11 cellular contexts compared by ENCODE assay signal in the genomic region with DNA sequence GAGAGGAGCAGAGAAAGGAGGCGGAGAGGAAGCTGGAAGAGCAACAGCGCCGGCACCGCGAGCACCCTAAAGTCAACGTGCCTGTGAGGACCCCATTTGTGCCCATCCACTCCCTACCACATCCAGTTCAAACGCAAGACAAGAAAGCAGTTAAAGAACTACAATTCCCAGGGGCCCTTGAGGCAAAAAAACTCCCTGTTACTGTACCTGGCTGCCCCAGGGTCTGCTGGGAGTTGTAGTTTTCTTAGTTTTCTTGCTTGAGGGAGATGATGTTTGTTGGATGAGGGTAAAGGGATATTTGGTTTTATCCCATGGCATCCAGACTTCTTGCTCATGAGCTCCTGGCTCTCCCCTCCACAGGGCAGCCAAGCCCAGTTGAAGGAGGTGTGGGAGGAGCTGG. TPM values are rescaled to one million over a fixed set of nuclear protein-coding genes. Genes with fewer than 3 reads are reported as not detected.
DNase-seq lines count a peak whose midpoint lies in the region; ATAC-seq, FAIRE-seq and TF ChIP-seq lines count a peak whose summit lies in the region.
"Had no signal": no experiment of that assay in that cellular context is flagged by ENCODE, and none has a peak within 500 bp of the region (broad histone marks: within the 10 kb centered on the region; RNA-seq: fewer than 3 reads in every experiment).

No MANE protein-coding gene starts in this region.

- H3K4me2 ChIP-seq in GM23338, result no peak overlapping the region

- no peaks in the 10 kb centered on the region for H3K9me3 Mint-ChIP-seq in GM23338
- no peaks in the 10 kb centered on the region for H3K9me3 Mint-ChIP-seq in memory B cell

- DNase-seq in NCI-H2107 treated with DMSO at 0.1 percent for 48 hours (lab: John Stamatoyannopoulos, UW; ENCODE audit: unreplicated experiment), result peak; percentile 23
- no peak for DNase-seq in NCI-H2107 (lab: John Stamatoyannopoulos, UW)
- peak; percentile 70 for DNase-seq in GM23338 (ENCODE audit: low spot score)
- DNase-seq in SJCRH30, result peak; percentile 32 to 61
- no peak for DNase-seq in memory B cell (ENCODE audit: low spot score in 2 of 2)
- no peak for DNase-seq in ascending aorta (ENCODE audit: low spot score in 2 of 2)
- DNase-seq in foreskin keratinocyte, result no peak
- DNase-seq in GM12892 (ENCODE audit: insufficient read length), result no peak
- DNase-seq: colonic mucosa had no signal

- H3K27me3 ChIP-seq in GM23338 (ENCODE audit: insufficient read depth) (no peaks in the 10 kb centered on the region), SJCRH30 (no peaks in the 10 kb centered on the region), ascending aorta (no peaks in the 10 kb centered on the region), foreskin keratinocyte (no peaks in the 10 kb centered on the region)
- H3K27me3 ChIP-seq: colonic mucosa had no signal

- no peaks in the 10 kb centered on the region for H3K79me2 ChIP-seq in GM23338 (replicated peaks; ENCODE audit: insufficient read depth)

- no peaks in the 10 kb centered on the region for H3K4me1 ChIP-seq in GM23338 (ENCODE audit: insufficient read depth)
- no peaks in the 10 kb centered on the region for H3K4me1 ChIP-seq in SJCRH30
- H3K4me1 ChIP-seq in ascending aorta, result no peaks in the 10 kb centered on the region
- no peaks in the 10 kb centered on the region for H3K4me1 ChIP-seq in foreskin keratinocyte
- H3K4me1 ChIP-seq: colonic mucosa had no signal

- no peak overlapping the region for H3K4me3 ChIP-seq in GM23338
- H3K4me3 ChIP-seq in SJCRH30, result no peak overlapping the region
- H3K4me3 ChIP-seq in ascending aorta, result no peak overlapping the region
- H3K4me3 ChIP-seq: colonic mucosa, skin epidermis had no signal

- H3K4me3 Mint-ChIP-seq in GM23338, result no peak overlapping the region
- H3K4me3 Mint-ChIP-seq in memory B cell, result no peak overlapping the region

- H3K27me3 Mint-ChIP-seq in GM23338 (ENCODE audit: insufficient read depth, low read depth, poor library complexity) (peaks cover 3% of the 10 kb centered on the region), memory B cell (no peaks in the 10 kb centered on the region)

- FAIRE-seq in GM12892 (lab: Jason Lieb, UNC), result no peak
- FAIRE-seq: GM19239 had no signal

- ATAC-seq in GM23338 (peak; percentile 81), memory B cell (ENCODE audit: low read depth) (peak; percentile 61), foreskin keratinocyte (no peak)

- peaks cover 57% of the 10 kb centered on the region for H3K36me3 Mint-ChIP-seq in GM23338 (ENCODE audit: low read depth)
- H3K36me3 Mint-ChIP-seq in memory B cell, result peaks cover 37% of the 10 kb centered on the region

- H3K36me3 ChIP-seq in GM23338 (ENCODE audit: insufficient read depth) (peaks cover 17% of the 10 kb centered on the region), SJCRH30 (peaks cover 34% of the 10 kb centered on the region), ascending aorta (peaks cover 85 to 86% of the 10 kb centered on the region in 2 donors)

- no peak overlapping the region for H3K27ac Mint-ChIP-seq in GM23338
- H3K27ac Mint-ChIP-seq in memory B cell, result no peak overlapping the region

- TF ChIP-seq CTCF in GM23338 (conservative IDR thresholded peaks at IDR 0.05; ENCODE audit: low read depth in 2 of 2) (no peak), ascending aorta (IDR thresholded peaks at IDR 0.05) (no peak), foreskin keratinocyte (conservative IDR thresholded peaks at IDR 0.05) (no peak)

- H4K20me1 ChIP-seq in GM23338 (replicated peaks; ENCODE audit: insufficient read depth), result no peaks in the 10 kb centered on the region; the same call in 1 of the 2 replicates

- intact Hi-C loops in ascending aorta (cut with DNase I), result no loop called here

- H3K4me1 Mint-ChIP-seq in GM23338, result no peaks in the 10 kb centered on the region
- peaks cover 8% of the 10 kb centered on the region for H3K4me1 Mint-ChIP-seq in memory B cell

- H3K9me3 ChIP-seq in SJCRH30 (replicated peaks) (no peaks in the 10 kb centered on the region), ascending aorta (no peaks in the 10 kb centered on the region)
- H3K9me3 ChIP-seq: colonic mucosa had no signal

- H3K9me2 ChIP-seq in GM23338 (ENCODE audit: insufficient read depth), result no peaks in the 10 kb centered on the region

- H3F3A ChIP-seq in GM23338 (replicated peaks; ENCODE audit: low read depth), result 0 out of 2 replicates have a peak, but pooled peaks cover 6% of the 10 kb centered on the region

- TF ChIP-seq POLR2A in GM12892 (IDR thresholded peaks at IDR 0.05; ENCODE audit: low read depth, low read length), result no peak

- no peak overlapping the region for H2AFZ ChIP-seq in GM23338

- H3K27ac ChIP-seq in GM23338 (ENCODE audit: low read depth), result no peak overlapping the region
- H3K27ac ChIP-seq in SJCRH30, result no peak overlapping the region
- no peak overlapping the region for H3K27ac ChIP-seq in ascending aorta
- H3K27ac ChIP-seq in foreskin keratinocyte, result no peak overlapping the region
- H3K27ac ChIP-seq: colonic mucosa, skin epidermis had no signal

TF ChIP-seq in GM23338, 12 proteins besides CTCF, POLR2A, EP300 and RAD21 (continues in another document):
- TF ChIP-seq, protein P1, sequence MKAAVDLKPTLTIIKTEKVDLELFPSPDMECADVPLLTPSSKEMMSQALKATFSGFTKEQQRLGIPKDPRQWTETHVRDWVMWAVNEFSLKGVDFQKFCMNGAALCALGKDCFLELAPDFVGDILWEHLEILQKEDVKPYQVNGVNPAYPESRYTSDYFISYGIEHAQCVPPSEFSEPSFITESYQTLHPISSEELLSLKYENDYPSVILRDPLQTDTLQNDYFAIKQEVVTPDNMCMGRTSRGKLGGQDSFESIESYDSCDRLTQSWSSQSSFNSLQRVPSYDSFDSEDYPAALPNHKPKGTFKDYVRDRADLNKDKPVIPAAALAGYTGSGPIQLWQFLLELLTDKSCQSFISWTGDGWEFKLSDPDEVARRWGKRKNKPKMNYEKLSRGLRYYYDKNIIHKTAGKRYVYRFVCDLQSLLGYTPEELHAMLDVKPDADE (IDR thresholded peaks at IDR 0.05), result peak; percentile 95
- TF ChIP-seq JUNB (IDR thresholded peaks at IDR 0.05; ENCODE audit: unreplicated experiment), result no peak

RNA-seq across cellular contexts. Expression of a gene that starts 13.0 kb away (rescaled TPM):
- 142 and 163 TPM in 2 replicates for total RNA-seq in GM23338 (2014; rRNA removed; shearing (Covaris generic))
- polyA plus RNA-seq in GM23338 (2016; fragmentation: Nextera tagmentation; extraction: Ambion mirVana) (57.1 and 64.9 TPM in 2 replicates), foreskin keratinocyte (100 and 115 TPM in 2 replicates)
- 91.2 and 97.1 TPM in 2 replicates for total RNA-seq in SJCRH30 (2014; rRNA removed; shearing (Covaris generic))
- total RNA-seq in ascending aorta (505 TPM), foreskin keratinocyte (106 and 118 TPM in 2 replicates)
- 41.6 TPM for polyA plus RNA-seq in GM12892 (2012; ENCODE audit: missing spikeins)

RNA-seq across cellular contexts. Expression of a gene that starts 14.6 kb away (rescaled TPM):
- 0.12 and 0.42 TPM in 2 replicates for total RNA-seq in GM23338 (2014; rRNA removed; shearing (Covaris generic))
- polyA plus RNA-seq in GM23338 (2016; fragmentation: Nextera tagmentation; extraction: Ambion mirVana), result 1.1 and 1.9 TPM in 2 replicates
- not detected in 2 replicates for total RNA-seq in SJCRH30 (2014; rRNA removed; shearing (Covaris generic))
- not detected for total RNA-seq in ascending aorta
- not detected in 2 replicates for total RNA-seq in foreskin keratinocyte
- 0.09 TPM in 1 of 2 replicates, not detected in the other for polyA plus RNA-seq in foreskin keratinocyte
- polyA plus RNA-seq in GM12892 (2012; ENCODE audit: missing spikeins), result 3.1 TPM
- total RNA-seq: colonic mucosa had no signal

RNA-seq across cellular contexts. Expression of a gene that starts 20.4 kb away (rescaled TPM):
- 0.69 and 0.78 TPM in 2 replicates for total RNA-seq in GM23338 (2014; rRNA removed; shearing (Covaris generic))
- polyA plus RNA-seq in GM23338 (2016; fragmentation: Nextera tagmentation; extraction: Ambion mirVana), result 4.7 and 8.4 TPM in 2 replicates
- total RNA-seq in SJCRH30 (2014; rRNA removed; shearing (Covaris generic)), result not detected in 2 replicates
- total RNA-seq in ascending aorta, result not detected
- total RNA-seq in foreskin keratinocyte, result 0.46 and 0.48 TPM in 2 replicates
- polyA plus RNA-seq in foreskin keratinocyte, result 0.65 and 0.75 TPM in 2 replicates
- not detected for polyA plus RNA-seq in GM12892 (2012; ENCODE audit: missing spikeins)

RNA-seq across cellular contexts. Expression of a gene that starts 40.9 kb away (rescaled TPM):
- 14.5 and 15.8 TPM in 2 replicates for total RNA-seq in GM23338 (2014; rRNA removed; shearing (Covaris generic))
- polyA plus RNA-seq in GM23338 (2016; fragmentation: Nextera tagmentation; extraction: Ambion mirVana) (14.0 and 14.4 TPM in 2 replicates), foreskin keratinocyte (36.4 and 37.8 TPM in 2 replicates)
- total RNA-seq in SJCRH30 (2014; rRNA removed; shearing (Covaris generic)), result 11.1 and 12.5 TPM in 2 replicates
- total RNA-seq in ascending aorta (142 TPM), foreskin keratinocyte (39.3 and 41.1 TPM in 2 replicates)
- 69.7 TPM for polyA plus RNA-seq in GM12892 (2012; ENCODE audit: missing spikeins)

RNA-seq across cellular contexts. Expression of a gene that starts 41.6 kb away (rescaled TPM):
- total RNA-seq in GM23338 (2014; rRNA removed; shearing (Covaris generic)), result 184 and 261 TPM in 2 replicates
- polyA plus RNA-seq in GM23338 (2016; fragmentation: Nextera tagmentation; extraction: Ambion mirVana) (168 and 179 TPM in 2 replicates), foreskin keratinocyte (304 and 312 TPM in 2 replicates)
- total RNA-seq in SJCRH30 (2014; rRNA removed; shearing (Covaris generic)), result 49.1 and 56.9 TPM in 2 replicates
- total RNA-seq in ascending aorta (182 TPM), foreskin keratinocyte (120 and 128 TPM in 2 replicates)
- polyA plus RNA-seq in GM12892 (2012; ENCODE audit: missing spikeins), result 206 TPM

Comparison
In these comparisons a context has a peak if more than half of its experiments do, and no peak if none do; other contexts are left out.
1. DNase-seq: peak in NCI-H2107 treated with DMSO at 0.1 percent for 48 hours (single experiment), GM23338 (single experiment) and SJCRH30 (2 of 2); none in NCI-H2107 (single experiment), memory B cell (0 of 2), ascending aorta (0 of 2), foreskin keratinocyte (0 of 2) and GM12892 (single experiment).